In the genomic region with DNA sequence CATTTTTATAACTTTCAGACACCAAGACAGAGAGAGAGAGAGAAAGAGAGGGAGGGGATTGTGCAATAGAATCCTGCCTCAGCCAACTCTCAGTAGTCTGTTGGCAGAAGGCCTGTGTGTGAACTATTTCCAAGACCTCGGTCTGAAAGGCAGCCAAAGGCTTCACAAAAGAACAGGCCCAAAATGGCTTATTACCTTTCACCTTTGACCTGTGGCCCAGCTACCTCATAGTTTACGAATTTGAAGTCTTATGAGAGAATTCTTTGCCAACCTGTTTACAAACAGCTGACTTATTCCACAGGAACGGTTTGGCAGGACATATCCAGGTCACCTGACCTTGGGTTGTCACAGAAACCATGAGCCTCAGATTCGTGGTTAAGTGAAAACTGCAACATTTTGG, we compare ENCODE assay signal across 11 cellular contexts. TPM values are rescaled to one million over a fixed set of nuclear protein-coding genes. Genes with fewer than 3 reads are reported as not detected.
A peak's percentile ranks its signal among the peaks of the same experiment; 100 is the strongest.
DNase-seq lines count a peak whose midpoint lies in the region; ATAC-seq, FAIRE-seq and TF ChIP-seq lines count a peak whose summit lies in the region.
"Had no signal": no experiment of that assay in that cellular context is flagged by ENCODE, and none has a peak within 500 bp of the region (broad histone marks: within the 10 kb centered on the region; RNA-seq: fewer than 3 reads in every experiment).

No MANE protein-coding gene starts in this region.

- no peaks in the 10 kb centered on the region for H3K27me3 ChIP-seq in rectal smooth muscle tissue (ENCODE audit: control insufficient read depth, insufficient read depth, low read length)
- H3K27me3 ChIP-seq: foreskin keratinocyte had no signal

- no peak overlapping the region for H3K4me3 ChIP-seq in rectal smooth muscle tissue (ENCODE audit: low read length)

- H3K4me1 ChIP-seq in rectal smooth muscle tissue (ENCODE audit: control insufficient read depth, insufficient read depth, low read length), result peaks cover 7% of the 10 kb centered on the region
- H3K4me1 ChIP-seq: foreskin keratinocyte had no signal

- ATAC-seq in left cardiac atrium (peak; percentile 95 to 96), HG02970 (IDR thresholded peaks at IDR 0.05; ENCODE audit: low FRiP score, unreplicated experiment) (no peak)
- ATAC-seq: foreskin keratinocyte had no signal

- H3K36me3 ChIP-seq in rectal smooth muscle tissue (ENCODE audit: control insufficient read depth, insufficient read depth, low read length), result no peaks in the 10 kb centered on the region

- FAIRE-seq in GM12892 (lab: Jason Lieb, UNC), result no peak

- DNase-seq in GM03348 (ENCODE audit: low spot score) (peak; percentile 58), amniotic epithelial cell (ENCODE audit: low read depth) (peak; percentile 98), left cardiac atrium (peak; percentile 69), NCI-H146 (lab: John Stamatoyannopoulos, UW) (no peak), GM12892 (ENCODE audit: insufficient read length) (no peak)
- DNase-seq in activated CD8-positive, alpha-beta memory T cell treated with anti-CD3 and anti-CD28 coated beads, Interleukin-2, amount 50 U/mL, for 4 hours, result no peak
- DNase-seq: NCI-H2081 treated with DMSO at 0.1 percent for 48 hours; stimulated activated CD4-positive, alpha-beta T cell treated with anti-CD3 and anti-CD28 coated beads, Interleukin-4, amount 100 ng/mL, for 24 hours had no signal

- no peak overlapping the region for H3K9ac ChIP-seq in rectal smooth muscle tissue (ENCODE audit: low read length)

- H3K27ac ChIP-seq in rectal smooth muscle tissue (ENCODE audit: low read depth, low read length), result peak overlapping the region; percentile 22
- H3K27ac ChIP-seq: foreskin keratinocyte had no signal

- TF ChIP-seq POLR2A in GM12892 (IDR thresholded peaks at IDR 0.05; ENCODE audit: low read depth, low read length), result no peak

- intact Hi-C loops in left cardiac atrium (cut with DNase I), result no loop called here

RNA-seq across cellular contexts. Expression of a gene that starts 48.6 kb away (rescaled TPM):
- 10 to 100 TPM; 10.5 to 11.9 TPM for total RNA-seq in left cardiac atrium
- polyA plus RNA-seq in GM12892 (2012; ENCODE audit: missing spikeins), result 1.2 TPM
- total RNA-seq: foreskin keratinocyte had no signal
- polyA plus RNA-seq: foreskin keratinocyte had no signal

RNA-seq across cellular contexts. Expression of a gene that starts 50.7 kb away (rescaled TPM):
- 10 to 100 TPM; 17.9 to 41.8 TPM for total RNA-seq in left cardiac atrium
- not detected for polyA plus RNA-seq in GM12892 (2012; ENCODE audit: missing spikeins)
- total RNA-seq: foreskin keratinocyte had no signal
- polyA plus RNA-seq: foreskin keratinocyte had no signal

Comparison
In these comparisons a context has a peak if more than half of its experiments do, and no peak if none do; other contexts are left out.
1. DNase-seq: peak in GM03348 (single experiment), amniotic epithelial cell (single experiment) and left cardiac atrium (single experiment); none in activated CD8-positive, alpha-beta memory T cell treated with anti-CD3 and anti-CD28 coated beads, Interleukin-2, amount 50 U/mL, for 4 hours (single experiment), NCI-H146 (single experiment) and GM12892 (single experiment).